In genomic region chr1:212186427-212187207, GRCh38 we compare ENCODE assay signal across 8 cellular contexts.
A peak's percentile ranks its signal among the peaks of the same experiment; 100 is the strongest.
DNase-seq lines count a peak whose midpoint lies in the region; ATAC-seq, FAIRE-seq and TF ChIP-seq lines count a peak whose summit lies in the region.

No MANE protein-coding gene starts in this region.

- no peaks in the 10 kb centered on the region for H3F3A ChIP-seq in neural progenitor cell (ENCODE audit: low read depth)

- H3K4me3 ChIP-seq in bronchial epithelial cell (ENCODE audit: low read depth, low read length) (no peak overlapping the region), neural progenitor cell (no peak overlapping the region)

- no peak overlapping the region for H3K4me3 Mint-ChIP-seq in neural progenitor cell

- no peak overlapping the region for H3K27ac Mint-ChIP-seq in neural progenitor cell

- H3K4me1 Mint-ChIP-seq in neural progenitor cell = peaks cover 6% of the 10 kb centered on the region

- DNase-seq in GM18507 (ENCODE audit: extremely low spot score, insufficient read length, low read depth) = peak; percentile 65
- DNase-seq in bronchial epithelial cell (ENCODE audit: low read depth) = peak; percentile 31
- DNase-seq in dedifferentiated amniotic fluid mesenchymal stem cell (ENCODE audit: extremely low spot score) = no peak
- no peak for DNase-seq in neural progenitor cell (ENCODE audit: low spot score)
- DNase-seq in mucosa of gallbladder (ENCODE audit: low spot score) = no peak
- DNase-seq in dermis blood vessel endothelial cell = no peak

- H3K27me3 ChIP-seq in bronchial epithelial cell (ENCODE audit: control insufficient read depth, insufficient read depth, low read length) = no peaks in the 10 kb centered on the region
- no peaks in the 10 kb centered on the region for H3K27me3 ChIP-seq in neural progenitor cell

- ATAC-seq in GM21390 (IDR thresholded peaks at IDR 0.05; ENCODE audit: unreplicated experiment) = peak; percentile 99
- peak; percentile 91 for ATAC-seq in HG03575 (IDR thresholded peaks at IDR 0.05; ENCODE audit: extremely low read depth, insufficient number of reproducible peaks, low FRiP score, unreplicated experiment)

- H3K4me2 ChIP-seq in neural progenitor cell = no peak overlapping the region

- H4K20me1 ChIP-seq in neural progenitor cell (ENCODE audit: low read depth) = no peaks in the 10 kb centered on the region

- H2AFZ ChIP-seq in neural progenitor cell (replicated peaks) = no peak overlapping the region

- H3K9ac ChIP-seq in neural progenitor cell = no peak overlapping the region

- no peak for TF ChIP-seq CTCF in bronchial epithelial cell (IDR thresholded peaks at IDR 0.05; ENCODE audit: insufficient read depth, low read length, severe bottlenecking)
- no peak for TF ChIP-seq CTCF in neural progenitor cell (IDR thresholded peaks at IDR 0.05)

- FAIRE-seq in GM18507 (lab: Jason Lieb, UNC) (peak; percentile 95), bronchial epithelial cell (lab: Jason Lieb, UNC) (no peak)

- peaks cover 8% of the 10 kb centered on the region for H3K27me3 Mint-ChIP-seq in neural progenitor cell (ENCODE audit: insufficient read depth, low read depth)

- peaks cover 3% of the 10 kb centered on the region for H3K9me3 Mint-ChIP-seq in neural progenitor cell

- no peaks in the 10 kb centered on the region for H3K9me3 ChIP-seq in neural progenitor cell (ENCODE audit: low read depth)

- H3K36me3 ChIP-seq in bronchial epithelial cell (ENCODE audit: control insufficient read depth, insufficient read depth, low read length) = no peaks in the 10 kb centered on the region
- no peaks in the 10 kb centered on the region for H3K36me3 ChIP-seq in neural progenitor cell

- H3K27ac ChIP-seq in neural progenitor cell = no peak overlapping the region

- no peaks in the 10 kb centered on the region for H3K4me1 ChIP-seq in neural progenitor cell

- peaks cover 2% of the 10 kb centered on the region for H3K36me3 Mint-ChIP-seq in neural progenitor cell

- no peaks in the 10 kb centered on the region for H3K79me2 ChIP-seq in neural progenitor cell (ENCODE audit: low read depth)

Comparison
In these comparisons a context has a peak if more than half of its experiments do, and no peak if none do; other contexts are left out.
1. DNase-seq: peak in GM18507 (single experiment) and bronchial epithelial cell (single experiment); none in dedifferentiated amniotic fluid mesenchymal stem cell (single experiment), neural progenitor cell (single experiment), mucosa of gallbladder (single experiment) and dermis blood vessel endothelial cell (single experiment).